Comparison of ENCODE assay signal across 1 cellular context in the genomic region with DNA sequence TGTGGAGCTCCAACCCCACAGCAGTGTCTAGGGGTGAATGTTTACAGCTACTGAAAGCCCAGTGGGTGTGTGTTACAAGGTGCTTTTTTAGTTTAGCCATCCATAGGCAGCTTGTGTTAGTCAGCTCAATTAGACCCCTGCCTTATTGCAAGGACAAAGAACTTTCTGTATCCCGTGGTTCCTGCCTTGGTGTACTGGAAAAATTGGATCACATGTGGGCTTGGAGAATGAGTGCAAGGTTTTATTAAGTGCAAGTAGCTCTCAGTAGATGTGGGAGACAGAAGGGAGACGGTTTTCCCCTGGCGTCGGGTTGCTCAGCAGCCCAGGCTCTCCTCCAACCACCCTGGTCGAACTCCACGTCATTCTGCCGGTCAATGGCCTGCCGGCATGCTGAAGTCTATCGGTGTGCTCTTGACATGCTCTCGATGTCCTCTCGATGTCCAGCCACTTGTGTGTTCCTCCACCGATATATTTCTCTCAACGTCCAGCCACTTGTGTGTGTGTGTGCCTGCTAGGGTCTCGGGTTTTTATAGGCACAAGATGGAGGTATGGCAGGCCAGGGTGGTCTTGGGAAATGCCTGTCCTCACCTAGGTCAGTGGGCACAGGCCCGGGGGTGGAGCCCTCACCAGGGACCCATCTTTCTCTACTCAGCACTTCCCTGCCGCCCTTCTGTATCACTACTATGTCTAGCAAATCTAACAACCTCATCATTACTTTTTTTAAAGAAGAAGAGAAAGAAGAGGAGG.
TF ChIP-seq lines count a peak whose summit lies in the region.

No MANE protein-coding gene starts in this region.

TF ChIP-seq in GM12878, 131 proteins besides CTCF, POLR2A, EP300 and RAD21:
- TF ChIP-seq, protein P1, sequence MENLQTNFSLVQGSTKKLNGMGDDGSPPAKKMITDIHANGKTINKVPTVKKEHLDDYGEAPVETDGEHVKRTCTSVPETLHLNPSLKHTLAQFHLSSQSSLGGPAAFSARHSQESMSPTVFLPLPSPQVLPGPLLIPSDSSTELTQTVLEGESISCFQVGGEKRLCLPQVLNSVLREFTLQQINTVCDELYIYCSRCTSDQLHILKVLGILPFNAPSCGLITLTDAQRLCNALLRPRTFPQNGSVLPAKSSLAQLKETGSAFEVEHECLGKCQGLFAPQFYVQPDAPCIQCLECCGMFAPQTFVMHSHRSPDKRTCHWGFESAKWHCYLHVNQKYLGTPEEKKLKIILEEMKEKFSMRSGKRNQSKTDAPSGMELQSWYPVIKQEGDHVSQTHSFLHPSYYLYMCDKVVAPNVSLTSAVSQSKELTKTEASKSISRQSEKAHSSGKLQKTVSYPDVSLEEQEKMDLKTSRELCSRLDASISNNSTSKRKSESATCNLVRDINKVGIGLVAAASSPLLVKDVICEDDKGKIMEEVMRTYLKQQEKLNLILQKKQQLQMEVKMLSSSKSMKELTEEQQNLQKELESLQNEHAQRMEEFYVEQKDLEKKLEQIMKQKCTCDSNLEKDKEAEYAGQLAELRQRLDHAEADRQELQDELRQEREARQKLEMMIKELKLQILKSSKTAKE (IDR thresholded peaks at IDR 0.05; ENCODE audit: low read depth, poor library complexity, severe bottlenecking) = no peak
- no peak for TF ChIP-seq HCFC1 (IDR thresholded peaks at IDR 0.05; ENCODE audit: low read length)
- no peak for TF ChIP-seq NFYA (IDR thresholded peaks at IDR 0.05; ENCODE audit: borderline replicate concordance, low read depth, low read length)
- TF ChIP-seq, protein P2, sequence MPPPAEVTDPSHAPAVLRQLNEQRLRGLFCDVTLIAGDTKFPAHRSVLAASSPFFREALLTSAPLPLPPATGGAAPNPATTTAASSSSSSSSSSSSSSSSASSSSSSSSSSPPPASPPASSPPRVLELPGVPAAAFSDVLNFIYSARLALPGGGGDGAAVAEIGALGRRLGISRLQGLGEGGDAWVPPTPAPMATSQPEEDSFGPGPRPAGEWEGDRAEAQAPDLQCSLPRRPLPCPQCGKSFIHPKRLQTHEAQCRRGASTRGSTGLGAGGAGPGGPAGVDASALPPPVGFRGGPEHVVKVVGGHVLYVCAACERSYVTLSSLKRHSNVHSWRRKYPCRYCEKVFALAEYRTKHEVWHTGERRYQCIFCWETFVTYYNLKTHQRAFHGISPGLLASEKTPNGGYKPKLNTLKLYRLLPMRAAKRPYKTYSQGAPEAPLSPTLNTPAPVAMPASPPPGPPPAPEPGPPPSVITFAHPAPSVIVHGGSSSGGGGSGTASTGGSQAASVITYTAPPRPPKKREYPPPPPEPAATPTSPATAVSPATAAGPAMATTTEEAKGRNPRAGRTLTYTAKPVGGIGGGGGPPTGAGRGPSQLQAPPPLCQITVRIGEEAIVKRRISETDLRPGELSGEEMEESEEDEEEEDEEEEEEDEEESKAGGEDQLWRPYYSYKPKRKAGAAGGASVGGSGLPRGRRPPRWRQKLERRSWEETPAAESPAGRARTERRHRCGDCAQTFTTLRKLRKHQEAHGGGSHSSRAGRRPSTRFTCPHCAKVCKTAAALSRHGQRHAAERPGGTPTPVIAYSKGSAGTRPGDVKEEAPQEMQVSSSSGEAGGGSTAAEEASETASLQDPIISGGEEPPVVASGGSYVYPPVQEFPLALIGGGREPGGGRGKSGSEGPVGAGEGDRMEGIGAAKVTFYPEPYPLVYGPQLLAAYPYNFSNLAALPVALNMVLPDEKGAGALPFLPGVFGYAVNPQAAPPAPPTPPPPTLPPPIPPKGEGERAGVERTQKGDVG (CRISPR knock-in tag; IDR thresholded peaks at IDR 0.05) = no peak
TF ChIP-seq in GM12878: peak in this region for 0.
